In the genomic region with DNA sequence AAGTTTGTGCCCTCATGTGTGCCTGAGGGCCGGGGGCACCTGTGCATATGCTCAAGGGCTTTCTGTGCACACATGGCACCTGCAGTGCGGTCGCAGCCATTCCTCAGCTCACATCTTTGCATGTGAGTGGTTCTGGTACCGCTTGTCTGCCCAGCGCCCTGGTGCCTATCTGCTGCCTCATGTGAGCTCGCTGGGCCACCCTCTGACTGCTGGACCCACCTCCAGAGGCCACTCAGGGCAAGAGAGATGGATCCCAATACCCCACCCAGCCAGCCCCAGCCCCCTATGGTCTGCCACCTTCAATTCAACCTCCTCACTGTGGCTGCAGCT, we compare ENCODE assay signal across 25 cellular contexts. TPM values are rescaled to one million over a fixed set of nuclear protein-coding genes. Genes with fewer than 3 reads are reported as not detected.
DNase-seq lines count a peak whose midpoint lies in the region; ATAC-seq and TF ChIP-seq lines count a peak whose summit lies in the region.
"Had no signal": no experiment of that assay in that cellular context is flagged by ENCODE, and none has a peak within 500 bp of the region (broad histone marks: within the 10 kb centered on the region; RNA-seq: fewer than 3 reads in every experiment).

No MANE protein-coding gene starts in this region.

- H3K4me1 ChIP-seq in osteoblast (ENCODE audit: insufficient read depth, low read length): no peaks in the 10 kb centered on the region
- H3K4me1 ChIP-seq: esophagus muscularis mucosa, stomach, tibial nerve had no signal

- no peaks in the 10 kb centered on the region for H3K36me3 Mint-ChIP-seq in CD4-positive, alpha-beta T cell (ENCODE audit: low read depth)
- peaks cover 14% of the 10 kb centered on the region for H3K36me3 Mint-ChIP-seq in activated T-helper 17 cell treated with anti-CD3 and anti-CD28 coated beads, Interleukin-2, amount 50 U/mL, for 72 hours (ENCODE audit: low read depth)

- DNase-seq in CD4-positive, alpha-beta T cell: peak in 1 of 10 experiments; percentile 28
- DNase-seq in osteoblast (ENCODE audit: insufficient read length, low spot score, missing footprints) (peak; percentile 90), GF-D8 (lab: John Stamatoyannopoulos, UW) (no peak), ureter (ENCODE audit: low spot score) (no peak)
- DNase-seq: activated CD4-positive, alpha-beta T cell treated with anti-CD3 and anti-CD28 coated beads, Interleukin-2, amount 50 U/mL, for 1 hour; activated CD8-positive, alpha-beta memory T cell treated with anti-CD3 and anti-CD28 coated beads, Interleukin-2, amount 50 U/mL, for 48 hours; activated effector memory CD4-positive, alpha-beta T cell treated with anti-CD3 and anti-CD28 coated beads, Interleukin-2, amount 50 U/mL, for 16 hours; effector CD8-positive, alpha-beta T cell; hippocampal formation; NCI-H1105; NCI-H2029 treated with DMSO at 0.1 percent for 48 hours; NCI-H226; NCI-H748 treated with DMSO at 0.1 percent for 48 hours; small intestine; stimulated activated CD4-positive, alpha-beta T cell treated with anti-CD3 and anti-CD28 coated beads, Interleukin-4, amount 100 ng/mL, for 1 hour; stomach had no signal

- POLR2A ChIA-PET in CD4-positive, alpha-beta T cell (lab: Charles Lee): no interaction called here

- H3K27ac ChIP-seq in CD4-positive, alpha-beta T cell (ENCODE audit: low read depth, low read length): peak overlapping the region; percentile 7
- H3K27ac ChIP-seq in osteoblast (ENCODE audit: low read depth, low read length): no peak overlapping the region
- H3K27ac ChIP-seq: C4-2B, esophagus muscularis mucosa, neutrophil, stomach, tibial nerve had no signal

- no peak overlapping the region for H3K4me3 Mint-ChIP-seq in CD4-positive, alpha-beta T cell
- H3K4me3 Mint-ChIP-seq in activated T-helper 17 cell treated with anti-CD3 and anti-CD28 coated beads, Interleukin-2, amount 50 U/mL, for 72 hours: no peak overlapping the region

- no peak for TF ChIP-seq CTCF in CD4-positive, alpha-beta T cell (IDR thresholded peaks at IDR 0.05)
- no peak for TF ChIP-seq CTCF in osteoblast (IDR thresholded peaks at IDR 0.05; ENCODE audit: extremely low read depth, low read depth, low read length)

- no peaks in the 10 kb centered on the region for H3K79me2 ChIP-seq in osteoblast (ENCODE audit: insufficient read depth, low read length)

- H3K4me1 Mint-ChIP-seq in CD4-positive, alpha-beta T cell (ENCODE audit: low read depth): no peaks in the 10 kb centered on the region
- no peaks in the 10 kb centered on the region for H3K4me1 Mint-ChIP-seq in activated T-helper 17 cell treated with anti-CD3 and anti-CD28 coated beads, Interleukin-2, amount 50 U/mL, for 72 hours

- H2AFZ ChIP-seq in osteoblast (ENCODE audit: low read length): no peak overlapping the region

- no peaks in the 10 kb centered on the region for H3K9me3 ChIP-seq in CD4-positive, alpha-beta T cell (ENCODE audit: control insufficient read depth, low read length)
- H3K9me3 ChIP-seq in osteoblast (ENCODE audit: low read depth, low read length): peaks cover 2% of the 10 kb centered on the region
- H3K9me3 ChIP-seq: esophagus muscularis mucosa, neutrophil, stomach, tibial nerve had no signal

- H3K36me3 ChIP-seq in osteoblast (ENCODE audit: insufficient read depth, low read length): no peaks in the 10 kb centered on the region
- H3K36me3 ChIP-seq: esophagus muscularis mucosa had no signal

- no peak overlapping the region for H3K4me3 ChIP-seq in osteoblast (ENCODE audit: insufficient read depth, low read length)
- H3K4me3 ChIP-seq: esophagus muscularis mucosa, stomach, tibial nerve had no signal

- H3K9me3 Mint-ChIP-seq in CD4-positive, alpha-beta T cell: no peaks in the 10 kb centered on the region
- no peaks in the 10 kb centered on the region for H3K9me3 Mint-ChIP-seq in activated T-helper 17 cell treated with anti-CD3 and anti-CD28 coated beads, Interleukin-2, amount 50 U/mL, for 72 hours

- no peak overlapping the region for H3K4me2 ChIP-seq in osteoblast (ENCODE audit: insufficient read depth, low read length)

- no peaks in the 10 kb centered on the region for H3K27me3 ChIP-seq in CD4-positive, alpha-beta T cell (ENCODE audit: control insufficient read depth, insufficient read depth, low read length)
- H3K27me3 ChIP-seq in osteoblast (ENCODE audit: insufficient read depth, low read length): peaks cover 3% of the 10 kb centered on the region

- TF ChIP-seq POLR2A in GM19193 (IDR thresholded peaks at IDR 0.05; ENCODE audit: extremely low read depth, insufficient read depth, insufficient read length): peak; percentile 28

- no peak for ATAC-seq in CD4-positive, alpha-beta T cell (ENCODE audit: poor library complexity)
- peak; percentile 2 for ATAC-seq in activated T-helper 17 cell treated with anti-CD3 and anti-CD28 coated beads, Interleukin-2, amount 50 U/mL, for 72 hours (replicated peaks)
- ATAC-seq in HG03097 (IDR thresholded peaks at IDR 0.05; ENCODE audit: low FRiP score, unreplicated experiment) (no peak), HG03135 (IDR thresholded peaks at IDR 0.05; ENCODE audit: unreplicated experiment) (no peak)

- H4K20me1 ChIP-seq in osteoblast (ENCODE audit: insufficient read depth, low read length): peaks cover 4% of the 10 kb centered on the region

- CTCF ChIA-PET in CD4-positive, alpha-beta T cell (lab: Charles Lee): interaction anchor here (2.0 kb wide), 1 partner anchor 222 kb away, joined by 12 read pairs; no protein-coding TSS in a partner anchor

- no peaks in the 10 kb centered on the region for H3K27me3 Mint-ChIP-seq in CD4-positive, alpha-beta T cell
- H3K27me3 Mint-ChIP-seq in activated T-helper 17 cell treated with anti-CD3 and anti-CD28 coated beads, Interleukin-2, amount 50 U/mL, for 72 hours: no peaks in the 10 kb centered on the region

- no peak overlapping the region for H3K27ac Mint-ChIP-seq in CD4-positive, alpha-beta T cell
- peak overlapping the region; percentile 19 for H3K27ac Mint-ChIP-seq in activated T-helper 17 cell treated with anti-CD3 and anti-CD28 coated beads, Interleukin-2, amount 50 U/mL, for 72 hours

- intact Hi-C loops in CD4-positive, alpha-beta T cell (cut with DNase I, micrococcal nuclease): no loop called here

RNA-seq across cellular contexts. Expression of a gene that starts 5.4 kb away (rescaled TPM):
- 1 to 10 TPM; 2.6 to 2.8 TPM for total RNA-seq in CD4-positive, alpha-beta T cell
- total RNA-seq in activated T-helper 17 cell treated with anti-CD3 and anti-CD28 coated beads, Interleukin-2, amount 50 U/mL, for 72 hours: 1 to 10 TPM; 2.1 to 2.3 TPM
- total RNA-seq in osteoblast: under 0.01 and 0.29 TPM in 2 replicates
- total RNA-seq in ureter: 3.2 TPM
- total RNA-seq: LHCN-M2 had no signal
